In genomic region chr19:42683917-42684513, GRCh38 we compare ENCODE assay signal across 9 cellular contexts. TPM values are rescaled to one million over a fixed set of nuclear protein-coding genes. Genes with fewer than 3 reads are reported as not detected.
A peak's percentile ranks its signal among the peaks of the same experiment; 100 is the strongest.
DNase-seq lines count a peak whose midpoint lies in the region; FAIRE-seq and TF ChIP-seq lines count a peak whose summit lies in the region.
"Had no signal": no experiment of that assay in that cellular context is flagged by ENCODE, and none has a peak within 500 bp of the region (broad histone marks: within the 10 kb centered on the region; RNA-seq: fewer than 3 reads in every experiment).

No MANE protein-coding gene starts in this region.

- peaks cover 80% of the 10 kb centered on the region for H3K9me3 Mint-ChIP-seq in nephron progenitor cell
- H3K9me3 Mint-ChIP-seq in activated T-helper 1 cell treated with anti-CD3 and anti-CD28 coated beads, Interleukin-12 subunit alpha, Interleukin-12 subunit beta, Interleukin-2, Interleukin-4 antibody, amounts not matched to agents 30 ng/mL and 10 ng/mL and 1 ng/mL, durations not matched to agents 14 hours and 24 hours and 36 hours, result peaks cover 41% of the 10 kb centered on the region

- H3K27me3 ChIP-seq in bronchial epithelial cell (ENCODE audit: control insufficient read depth, insufficient read depth, low read length), result no peaks in the 10 kb centered on the region
- H3K27me3 ChIP-seq: BLaER1 treated with 17β-estradiol and CSF1 and Interleukin-3, amounts not matched to agents 10 nM and 100 nM had no signal

- no peak overlapping the region for H3K4me3 Mint-ChIP-seq in nephron progenitor cell
- H3K4me3 Mint-ChIP-seq in activated T-helper 1 cell treated with anti-CD3 and anti-CD28 coated beads, Interleukin-12 subunit alpha, Interleukin-12 subunit beta, Interleukin-2, Interleukin-4 antibody, amounts not matched to agents 30 ng/mL and 10 ng/mL and 1 ng/mL, durations not matched to agents 14 hours and 24 hours and 36 hours, result no peak overlapping the region

- peak; percentile 3 for DNase-seq in NCI-H1694 treated with DMSO at 0.1 percent for 48 hours (lab: John Stamatoyannopoulos, UW)
- no peak for DNase-seq in NCI-H1694 (lab: John Stamatoyannopoulos, UW)
- DNase-seq in Jurkat, Clone E6-1 (ENCODE audit: low read depth, low spot score), result peak; percentile 15
- DNase-seq in bronchial epithelial cell (ENCODE audit: low read depth), result peak; percentile 42
- peak; percentile 21 for DNase-seq in nephron progenitor cell
- DNase-seq in NCI-H345 (lab: John Stamatoyannopoulos, UW), result no peak
- no peak for DNase-seq in NOMO-1 (lab: John Stamatoyannopoulos, UW; ENCODE audit: unreplicated experiment in 2 of 2)
- DNase-seq in activated T-helper 1 cell treated with anti-CD3 and anti-CD28 coated beads, Interleukin-12 subunit alpha, Interleukin-12 subunit beta, Interleukin-2, Interleukin-4 antibody, amounts not matched to agents 30 ng/mL and 10 ng/mL and 1 ng/mL, durations not matched to agents 14 hours and 24 hours and 36 hours (ENCODE audit: low spot score), result no peak

- H3K36me3 ChIP-seq in bronchial epithelial cell (ENCODE audit: control insufficient read depth, insufficient read depth, low read length), result no peaks in the 10 kb centered on the region
- H3K36me3 ChIP-seq: BLaER1 treated with 17β-estradiol and CSF1 and Interleukin-3, amounts not matched to agents 10 nM and 100 nM had no signal

- H3K4me3 ChIP-seq in Jurkat, Clone E6-1 (ENCODE audit: low read length), result no peak overlapping the region
- no peak overlapping the region for H3K4me3 ChIP-seq in bronchial epithelial cell (ENCODE audit: low read depth, low read length)
- H3K4me3 ChIP-seq: BLaER1 treated with 17β-estradiol and CSF1 and Interleukin-3, amounts not matched to agents 10 nM and 100 nM had no signal

- H3K27ac Mint-ChIP-seq in nephron progenitor cell, result no peak overlapping the region
- no peak overlapping the region for H3K27ac Mint-ChIP-seq in activated T-helper 1 cell treated with anti-CD3 and anti-CD28 coated beads, Interleukin-12 subunit alpha, Interleukin-12 subunit beta, Interleukin-2, Interleukin-4 antibody, amounts not matched to agents 30 ng/mL and 10 ng/mL and 1 ng/mL, durations not matched to agents 14 hours and 24 hours and 36 hours

- H3K27me3 Mint-ChIP-seq in nephron progenitor cell (ENCODE audit: low read depth, poor library complexity), result peaks cover 3% of the 10 kb centered on the region
- peaks cover 3% of the 10 kb centered on the region for H3K27me3 Mint-ChIP-seq in activated T-helper 1 cell treated with anti-CD3 and anti-CD28 coated beads, Interleukin-12 subunit alpha, Interleukin-12 subunit beta, Interleukin-2, Interleukin-4 antibody, amounts not matched to agents 30 ng/mL and 10 ng/mL and 1 ng/mL, durations not matched to agents 14 hours and 24 hours and 36 hours (ENCODE audit: insufficient read depth)

- TF ChIP-seq CTCF in bronchial epithelial cell (IDR thresholded peaks at IDR 0.05; ENCODE audit: insufficient read depth, low read length, severe bottlenecking), result peak; percentile 55
- peak; percentile 53 for TF ChIP-seq CTCF in nephron progenitor cell (IDR thresholded peaks at IDR 0.05)

- intact Hi-C loops in activated T-helper 1 cell treated with anti-CD3 and anti-CD28 coated beads, Interleukin-12 subunit alpha, Interleukin-12 subunit beta, Interleukin-2, Interleukin-4 antibody, amounts not matched to agents 30 ng/mL and 10 ng/mL and 1 ng/mL, durations not matched to agents 14 hours and 24 hours and 36 hours (cut with micrococcal nuclease), result loop anchor here (10.0 kb wide), 1 partner anchor 81 kb away; the partner anchor contains the start of gene PSG8

- H3K36me3 Mint-ChIP-seq in nephron progenitor cell (ENCODE audit: low read depth), result no peaks in the 10 kb centered on the region
- H3K36me3 Mint-ChIP-seq in activated T-helper 1 cell treated with anti-CD3 and anti-CD28 coated beads, Interleukin-12 subunit alpha, Interleukin-12 subunit beta, Interleukin-2, Interleukin-4 antibody, amounts not matched to agents 30 ng/mL and 10 ng/mL and 1 ng/mL, durations not matched to agents 14 hours and 24 hours and 36 hours (ENCODE audit: low read depth), result no peaks in the 10 kb centered on the region

- no peak for FAIRE-seq in bronchial epithelial cell (lab: Jason Lieb, UNC)

- H3K4me1 Mint-ChIP-seq in nephron progenitor cell, result no peaks in the 10 kb centered on the region
- no peaks in the 10 kb centered on the region for H3K4me1 Mint-ChIP-seq in activated T-helper 1 cell treated with anti-CD3 and anti-CD28 coated beads, Interleukin-12 subunit alpha, Interleukin-12 subunit beta, Interleukin-2, Interleukin-4 antibody, amounts not matched to agents 30 ng/mL and 10 ng/mL and 1 ng/mL, durations not matched to agents 14 hours and 24 hours and 36 hours (ENCODE audit: low read depth)

RNA-seq across cellular contexts. Expression of gene PSG3, which starts 56.3 kb away (rescaled TPM):
- not detected for polyA plus RNA-seq in Jurkat, Clone E6-1 (2012; ENCODE audit: insufficient read depth, insufficient read length)
- not detected in 2 replicates for total RNA-seq in bronchial epithelial cell
- not detected in 2 replicates for total RNA-seq in activated T-helper 1 cell treated with anti-CD3 and anti-CD28 coated beads, Interleukin-12 subunit alpha, Interleukin-12 subunit beta, Interleukin-2, Interleukin-4 antibody, amounts not matched to agents 30 ng/mL and 10 ng/mL and 1 ng/mL, durations not matched to agents 14 hours and 24 hours and 36 hours

Comparison
In these comparisons a context has a peak if more than half of its experiments do, and no peak if none do; other contexts are left out.
1. DNase-seq: peak in NCI-H1694 treated with DMSO at 0.1 percent for 48 hours (single experiment), Jurkat, Clone E6-1 (single experiment), bronchial epithelial cell (single experiment) and nephron progenitor cell (single experiment); none in NCI-H1694 (single experiment), NCI-H345 (single experiment), NOMO-1 (0 of 2) and activated T-helper 1 cell treated with anti-CD3 and anti-CD28 coated beads, Interleukin-12 subunit alpha, Interleukin-12 subunit beta, Interleukin-2, Interleukin-4 antibody, amounts not matched to agents 30 ng/mL and 10 ng/mL and 1 ng/mL, durations not matched to agents 14 hours and 24 hours and 36 hours (single experiment).